1 cellular context compared by ENCODE assay signal in the genomic region with DNA sequence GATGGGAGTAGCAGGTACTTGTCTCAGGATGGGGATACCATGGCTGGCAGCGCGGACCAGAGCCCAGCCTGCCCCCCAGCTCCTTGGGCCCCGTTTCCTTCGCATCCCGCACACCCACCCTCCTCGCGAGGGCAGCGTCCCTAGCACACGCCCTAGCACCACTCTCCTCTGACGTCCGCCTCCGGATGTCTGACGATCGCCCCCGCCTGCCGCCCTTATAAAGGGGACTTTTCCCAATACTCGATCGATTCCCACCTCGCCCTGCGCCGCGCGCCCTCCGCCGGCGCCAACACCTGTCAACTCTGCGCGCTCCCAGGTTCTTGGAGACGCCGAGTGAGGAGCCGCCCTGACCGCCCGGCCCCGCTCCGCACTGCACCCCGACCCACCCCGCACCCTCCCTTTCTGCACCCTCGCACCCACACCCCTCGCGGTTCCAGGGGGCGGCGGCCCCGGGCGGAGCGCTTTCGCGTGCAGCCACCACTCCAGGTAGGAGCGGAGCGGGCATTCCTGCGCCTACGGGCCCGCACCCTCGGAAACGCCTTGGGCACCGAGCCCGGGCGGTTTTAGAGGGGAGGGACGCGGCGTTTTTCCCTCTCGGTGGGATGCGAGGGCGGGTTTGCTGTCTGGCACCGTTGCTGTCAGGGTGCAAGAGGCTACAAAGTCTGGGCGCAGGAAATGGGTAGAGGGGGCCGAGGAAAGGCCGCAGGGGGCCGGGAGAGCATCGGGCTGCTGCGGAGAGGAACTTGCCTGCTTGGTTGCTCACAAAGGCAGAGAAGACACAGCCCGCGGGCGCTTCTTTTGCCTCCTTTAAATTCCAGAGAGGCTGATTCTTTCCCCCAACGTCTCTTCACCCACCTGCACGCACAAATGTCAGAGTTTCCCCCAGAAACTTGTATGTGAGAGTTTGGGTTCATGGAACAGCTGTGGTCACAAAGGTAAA.
TF ChIP-seq lines count a peak whose summit lies in the region.

A gene (plus strand): TSS at position 247 of the 940 bp plus-strand sequence. CDS start 1,632 bp downstream, outside the sequence.

TF ChIP-seq in H1, 55 proteins besides CTCF, POLR2A, EP300 and RAD21:
- TF ChIP-seq GABPA (IDR thresholded peaks at IDR 0.05; ENCODE audit: borderline replicate concordance, insufficient read depth, low read length), result no peak
- TF ChIP-seq SIN3A (conservative IDR thresholded peaks at IDR 0.05 in 1 of 2, IDR thresholded peaks at IDR 0.05 in 1 of 2; ENCODE audit: low read depth in 1 of 2, low read length in 2 of 2), result 0 out of 4 replicates have a peak, but pooled peaks of 1 of the 2 experiments have one; percentile 64
- no peak for TF ChIP-seq RXRA (IDR thresholded peaks at IDR 0.05; ENCODE audit: insufficient read depth, low read depth, low read length)
- TF ChIP-seq KDM4A (IDR thresholded peaks at IDR 0.05; ENCODE audit: low read depth, low read length, severe bottlenecking), result peak; percentile 60
- no peak for TF ChIP-seq SP4 (IDR thresholded peaks at IDR 0.05; ENCODE audit: low read length)
- TF ChIP-seq, protein P1, sequence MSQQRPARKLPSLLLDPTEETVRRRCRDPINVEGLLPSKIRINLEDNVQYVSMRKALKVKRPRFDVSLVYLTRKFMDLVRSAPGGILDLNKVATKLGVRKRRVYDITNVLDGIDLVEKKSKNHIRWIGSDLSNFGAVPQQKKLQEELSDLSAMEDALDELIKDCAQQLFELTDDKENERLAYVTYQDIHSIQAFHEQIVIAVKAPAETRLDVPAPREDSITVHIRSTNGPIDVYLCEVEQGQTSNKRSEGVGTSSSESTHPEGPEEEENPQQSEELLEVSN (IDR thresholded peaks at IDR 0.05), result 0 out of 2 replicates have a peak, but pooled peaks have one; percentile 18
- peak; percentile 47 for TF ChIP-seq ASH2L (IDR thresholded peaks at IDR 0.05; ENCODE audit: low read length)
- TF ChIP-seq, protein P2, sequence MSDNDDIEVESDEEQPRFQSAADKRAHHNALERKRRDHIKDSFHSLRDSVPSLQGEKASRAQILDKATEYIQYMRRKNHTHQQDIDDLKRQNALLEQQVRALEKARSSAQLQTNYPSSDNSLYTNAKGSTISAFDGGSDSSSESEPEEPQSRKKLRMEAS (IDR thresholded peaks at IDR 0.05), result peak; percentile 29
- peak; percentile 67; the same call in 1 of the 2 replicates for TF ChIP-seq RBBP5 (IDR thresholded peaks at IDR 0.05; ENCODE audit: borderline replicate concordance, low read depth, low read length)
- TF ChIP-seq CREB1 (IDR thresholded peaks at IDR 0.05), result peak; percentile 41; the same call in 1 of the 2 replicates
- 0 out of 2 replicates have a peak, but pooled peaks have one; percentile 19 for TF ChIP-seq TAF1 (IDR thresholded peaks at IDR 0.05; ENCODE audit: low read depth, low read length)
